ENCODE assay signal across 13 cellular contexts in the genomic region with DNA sequence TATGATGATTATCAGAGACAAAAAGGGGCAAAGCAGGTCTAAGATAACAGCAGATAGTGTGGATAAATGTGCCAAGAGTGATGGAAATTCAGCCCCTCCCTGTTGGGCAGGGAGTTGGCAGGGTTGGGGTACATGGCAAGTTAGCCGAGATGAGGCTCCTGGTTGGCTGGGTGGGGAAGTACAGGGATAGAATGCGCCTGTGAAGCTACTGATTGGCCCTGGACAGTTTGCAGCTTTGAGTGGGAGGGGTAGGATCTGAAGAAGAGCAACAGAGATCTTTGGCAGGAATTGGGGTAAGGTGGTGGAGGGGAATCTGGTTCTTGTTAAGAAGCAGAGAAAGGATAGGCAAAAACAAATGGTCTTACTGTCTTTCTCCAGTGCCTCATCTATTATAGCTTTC.
A peak's percentile ranks its signal among the peaks of the same experiment; 100 is the strongest.
DNase-seq lines count a peak whose midpoint lies in the region; ATAC-seq and TF ChIP-seq lines count a peak whose summit lies in the region.
"Had no signal": no experiment of that assay in that cellular context is flagged by ENCODE, and none has a peak within 500 bp of the region (broad histone marks: within the 10 kb centered on the region; RNA-seq: fewer than 3 reads in every experiment).

No MANE protein-coding gene starts in this region.

- no peak overlapping the region for H3K27ac Mint-ChIP-seq in WTC11
- H3K27ac Mint-ChIP-seq: activated T-cell treated with anti-CD3 and anti-CD28 coated beads, Interleukin-2, amount 50 U/mL, for 24 hours; CD4-positive, alpha-beta memory T cell had no signal

- no peak overlapping the region for H3K4me3 Mint-ChIP-seq in WTC11
- H3K4me3 Mint-ChIP-seq: activated T-cell treated with anti-CD3 and anti-CD28 coated beads, Interleukin-2, amount 50 U/mL, for 24 hours; CD4-positive, alpha-beta memory T cell had no signal

- H3K9me3 ChIP-seq in left ventricle myocardium inferior (replicated peaks) (no peaks in the 10 kb centered on the region), skeletal muscle satellite cell (replicated peaks; ENCODE audit: low read length) (no peaks in the 10 kb centered on the region)
- H3K9me3 ChIP-seq in effector memory CD4-positive, alpha-beta T cell (ENCODE audit: control insufficient read depth, low read length): no peaks in the 10 kb centered on the region

- H3K27me3 ChIP-seq in left ventricle myocardium inferior (ENCODE audit: low read depth) (no peaks in the 10 kb centered on the region), skeletal muscle satellite cell (ENCODE audit: control insufficient read depth, insufficient read depth, low read length) (no peaks in the 10 kb centered on the region)
- H3K27me3 ChIP-seq in effector memory CD4-positive, alpha-beta T cell (replicated peaks; ENCODE audit: control insufficient read depth, insufficient read depth, low read length, poor library complexity, severe bottlenecking): no peaks in the 10 kb centered on the region

- no peak overlapping the region for H3K4me3 ChIP-seq in left ventricle myocardium inferior
- peak overlapping the region; percentile 25 for H3K4me3 ChIP-seq in skeletal muscle satellite cell (ENCODE audit: low read length)
- no peak overlapping the region for H3K4me3 ChIP-seq in effector memory CD4-positive, alpha-beta T cell (ENCODE audit: insufficient read depth, low read depth, low read length, poor library complexity, severe bottlenecking)

- H3K4me1 ChIP-seq in left ventricle myocardium inferior (peaks cover 16% of the 10 kb centered on the region), skeletal muscle satellite cell (ENCODE audit: control insufficient read depth, insufficient read depth, low read length) (peaks cover 36% of the 10 kb centered on the region)
- no peaks in the 10 kb centered on the region for H3K4me1 ChIP-seq in effector memory CD4-positive, alpha-beta T cell (ENCODE audit: control insufficient read depth, insufficient read depth, low read length, poor library complexity, severe bottlenecking)

- DNase-seq in EH (ENCODE audit: low read depth): peak; percentile 50
- DNase-seq in WTC11 (ENCODE audit: low spot score): no peak
- no peak for DNase-seq in left ventricle myocardium inferior
- no peak for DNase-seq in activated CD8-positive, alpha-beta memory T cell treated with anti-CD3 and anti-CD28 coated beads for 24 hours
- no peak for DNase-seq in NCI-H187 (lab: John Stamatoyannopoulos, UW)
- DNase-seq in effector memory CD4-positive, alpha-beta T cell: no peak
- DNase-seq: activated T-cell treated with anti-CD3 and anti-CD28 coated beads, Interleukin-2, amount 50 U/mL, for 24 hours; CD4-positive, alpha-beta memory T cell; cortex of kidney; NCI-H1105 treated with DMSO at 0.1 percent for 48 hours had no signal

- no peak for TF ChIP-seq CTCF in WTC11 (IDR thresholded peaks at IDR 0.05)
- no peak for TF ChIP-seq CTCF in left ventricle myocardium inferior (IDR thresholded peaks at IDR 0.05; ENCODE audit: borderline replicate concordance)

- H3K9me3 Mint-ChIP-seq in WTC11: no peaks in the 10 kb centered on the region
- H3K9me3 Mint-ChIP-seq: activated T-cell treated with anti-CD3 and anti-CD28 coated beads, Interleukin-2, amount 50 U/mL, for 24 hours had no signal

- peak overlapping the region; percentile 65 for H3K4me2 ChIP-seq in skeletal muscle satellite cell (ENCODE audit: low read length)

- H3K36me3 Mint-ChIP-seq in WTC11: no peaks in the 10 kb centered on the region
- H3K36me3 Mint-ChIP-seq: CD4-positive, alpha-beta memory T cell had no signal

- intact Hi-C loops in left ventricle myocardium inferior (cut with micrococcal nuclease): loop anchor here (10.0 kb wide), 1 partner anchor 58 kb away; no protein-coding TSS in a partner anchor

- ATAC-seq in WTC11: peak; percentile 69
- no peak for ATAC-seq in GM21786 (IDR thresholded peaks at IDR 0.05; ENCODE audit: unreplicated experiment)

- H3K9ac ChIP-seq in skeletal muscle satellite cell (ENCODE audit: low read depth, low read length): peak overlapping the region; percentile 77

- POLR2A ChIA-PET in WTC11 (lab: Charles Lee): no interaction called here

- CTCF ChIA-PET in WTC11 (lab: Charles Lee): interaction anchor here (1.2 kb wide), 1 partner anchor 31 kb away, joined by 4 read pairs; no protein-coding TSS in a partner anchor

- H3K27ac ChIP-seq in left ventricle myocardium inferior (replicated peaks): peak overlapping the region; percentile 84
- no peak overlapping the region for H3K27ac ChIP-seq in effector memory CD4-positive, alpha-beta T cell (ENCODE audit: insufficient read depth, low read length, poor library complexity, severe bottlenecking)
- H3K27ac ChIP-seq: HL-60 had no signal

- no peaks in the 10 kb centered on the region for H3K36me3 ChIP-seq in left ventricle myocardium inferior
- no peaks in the 10 kb centered on the region for H3K36me3 ChIP-seq in skeletal muscle satellite cell (ENCODE audit: insufficient read depth, low read length)
- H3K36me3 ChIP-seq in effector memory CD4-positive, alpha-beta T cell (ENCODE audit: control insufficient read depth, insufficient read depth, low read length): no peaks in the 10 kb centered on the region

- H3K27me3 Mint-ChIP-seq in WTC11 (ENCODE audit: low read depth): no peaks in the 10 kb centered on the region

- no peaks in the 10 kb centered on the region for H3K4me1 Mint-ChIP-seq in WTC11
- H3K4me1 Mint-ChIP-seq: CD4-positive, alpha-beta memory T cell had no signal

TF ChIP-seq in WTC11, 78 proteins besides CTCF, POLR2A, EP300 and RAD21 (continues in another document):
- no peak for TF ChIP-seq JAZF1 (CRISPR knock-in tag; IDR thresholded peaks at IDR 0.05)
- TF ChIP-seq, protein P1, sequence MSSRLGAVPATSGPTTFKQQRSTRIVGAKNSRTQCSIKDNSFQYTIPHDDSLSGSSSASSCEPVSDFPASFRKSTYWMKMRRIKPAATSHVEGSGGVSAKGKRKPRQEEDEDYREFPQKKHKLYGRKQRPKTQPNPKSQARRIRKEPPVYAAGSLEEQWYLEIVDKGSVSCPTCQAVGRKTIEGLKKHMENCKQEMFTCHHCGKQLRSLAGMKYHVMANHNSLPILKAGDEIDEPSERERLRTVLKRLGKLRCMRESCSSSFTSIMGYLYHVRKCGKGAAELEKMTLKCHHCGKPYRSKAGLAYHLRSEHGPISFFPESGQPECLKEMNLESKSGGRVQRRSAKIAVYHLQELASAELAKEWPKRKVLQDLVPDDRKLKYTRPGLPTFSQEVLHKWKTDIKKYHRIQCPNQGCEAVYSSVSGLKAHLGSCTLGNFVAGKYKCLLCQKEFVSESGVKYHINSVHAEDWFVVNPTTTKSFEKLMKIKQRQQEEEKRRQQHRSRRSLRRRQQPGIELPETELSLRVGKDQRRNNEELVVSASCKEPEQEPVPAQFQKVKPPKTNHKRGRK (CRISPR knock-in tag; IDR thresholded peaks at IDR 0.05; ENCODE audit: borderline replicate concordance): no peak
- no peak for TF ChIP-seq OVOL2 (CRISPR knock-in tag; IDR thresholded peaks at IDR 0.05; ENCODE audit: borderline replicate concordance)
- TF ChIP-seq CREM (CRISPR knock-in tag; IDR thresholded peaks at IDR 0.05): no peak
- TF ChIP-seq TEAD4 (CRISPR knock-in tag; IDR thresholded peaks at IDR 0.05): no peak
- no peak for TF ChIP-seq FOXP1 (CRISPR knock-in tag; IDR thresholded peaks at IDR 0.05; ENCODE audit: borderline replicate concordance)
- no peak for TF ChIP-seq KAT7 (CRISPR knock-in tag; IDR thresholded peaks at IDR 0.05; ENCODE audit: borderline replicate concordance)
- no peak for TF ChIP-seq MYBL2 (CRISPR knock-in tag; IDR thresholded peaks at IDR 0.05)
- no peak for TF ChIP-seq NR3C1 (CRISPR knock-in tag; conservative IDR thresholded peaks at IDR 0.05; ENCODE audit: low read depth)
- TF ChIP-seq ELF4 (CRISPR knock-in tag; IDR thresholded peaks at IDR 0.05; ENCODE audit: low read depth): no peak
- TF ChIP-seq, protein P2, sequence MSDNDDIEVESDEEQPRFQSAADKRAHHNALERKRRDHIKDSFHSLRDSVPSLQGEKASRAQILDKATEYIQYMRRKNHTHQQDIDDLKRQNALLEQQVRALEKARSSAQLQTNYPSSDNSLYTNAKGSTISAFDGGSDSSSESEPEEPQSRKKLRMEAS (CRISPR knock-in tag; IDR thresholded peaks at IDR 0.05): no peak
- no peak for TF ChIP-seq PRDM15 (CRISPR knock-in tag; IDR thresholded peaks at IDR 0.05)
- TF ChIP-seq ZNF317 (CRISPR knock-in tag; IDR thresholded peaks at IDR 0.05; ENCODE audit: borderline replicate concordance, low read depth): no peak
- TF ChIP-seq, protein P3, sequence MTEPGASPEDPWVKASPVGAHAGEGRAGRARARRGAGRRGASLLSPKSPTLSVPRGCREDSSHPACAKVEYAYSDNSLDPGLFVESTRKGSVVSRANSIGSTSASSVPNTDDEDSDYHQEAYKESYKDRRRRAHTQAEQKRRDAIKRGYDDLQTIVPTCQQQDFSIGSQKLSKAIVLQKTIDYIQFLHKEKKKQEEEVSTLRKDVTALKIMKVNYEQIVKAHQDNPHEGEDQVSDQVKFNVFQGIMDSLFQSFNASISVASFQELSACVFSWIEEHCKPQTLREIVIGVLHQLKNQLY (CRISPR knock-in tag; IDR thresholded peaks at IDR 0.05): no peak
- TF ChIP-seq RELA (CRISPR knock-in tag; IDR thresholded peaks at IDR 0.05; ENCODE audit: borderline replicate concordance): no peak
